8 cellular contexts compared by ENCODE assay signal in the genomic region with DNA sequence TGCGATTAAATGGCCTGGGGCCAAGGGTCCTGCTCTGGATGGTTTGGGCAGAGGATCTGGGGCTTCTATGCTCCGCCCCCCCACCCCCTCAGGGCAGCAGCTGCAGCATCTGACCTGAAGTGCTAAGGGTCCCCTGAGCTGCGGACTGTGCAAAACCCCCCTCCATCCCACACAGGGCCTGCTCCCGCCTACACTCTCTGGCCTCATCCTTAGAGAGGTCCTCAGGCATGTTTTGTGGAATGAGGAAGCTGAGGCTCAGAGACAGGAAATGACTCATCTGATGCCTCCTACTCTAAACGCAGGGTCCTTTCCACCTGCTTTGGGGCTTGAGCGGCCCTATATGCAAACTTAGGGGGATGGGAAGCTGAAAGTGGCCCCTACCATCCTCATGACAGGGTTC. TPM values are rescaled to one million over a fixed set of nuclear protein-coding genes. Genes with fewer than 3 reads are reported as not detected.
DNase-seq lines count a peak whose midpoint lies in the region; ATAC-seq, FAIRE-seq and TF ChIP-seq lines count a peak whose summit lies in the region.

No MANE protein-coding gene starts in this region.

- DNase-seq in CD14-positive monocyte (ENCODE audit: low spot score) (peak; percentile 65), OCI-M1 (lab: John Stamatoyannopoulos, UW) (peak; percentile 76), endothelial cell of umbilical vein (ENCODE audit: low read depth, low spot score) (peak; percentile 54), renal cortical epithelial cell (ENCODE audit: low read depth) (peak; percentile 87), gastrocnemius medialis (no peak), NCI-H1694 treated with DMSO at 0.1 percent for 48 hours (lab: John Stamatoyannopoulos, UW) (no peak)

- no peak for TF ChIP-seq POLR2A in endothelial cell of umbilical vein (IDR thresholded peaks at IDR 0.05; ENCODE audit: low read depth, low read length)
- TF ChIP-seq POLR2A in gastrocnemius medialis (IDR thresholded peaks at IDR 0.05) = no peak

- H3K27me3 Mint-ChIP-seq in CD14-positive monocyte (ENCODE audit: low read depth in 3 of 3) = peaks cover 4 to 6% (median 4%) of the 10 kb centered on the region in 3 donors

- intact Hi-C loops in CD14-positive monocyte (cut with micrococcal nuclease) = loop anchor here in 1 of 2 donors (2.0 to 5.0 kb wide), 3 partner anchors 16 to 97 kb away; no protein-coding TSS in a partner anchor
- intact Hi-C loops in endothelial cell of umbilical vein (cut with micrococcal nuclease) = loop anchor here (1.0 kb wide), 1 partner anchor 12 kb away; no protein-coding TSS in a partner anchor
- intact Hi-C loops in gastrocnemius medialis (cut with DNase I; ENCODE audit: low total_unique reads) = no loop called here

- H3K27me3 ChIP-seq in endothelial cell of umbilical vein (ENCODE audit: control insufficient read depth in 2 of 2, insufficient read depth in 2 of 2, low read length in 2 of 2) (no peaks in the 10 kb centered on the region), gastrocnemius medialis (no peaks in the 10 kb centered on the region)

- H3K27ac Mint-ChIP-seq in CD14-positive monocyte = peak overlapping the region; percentile 18 to 88 (median 74)

- no peak for TF ChIP-seq CTCF in CD14-positive monocyte (IDR thresholded peaks at IDR 0.05)
- no peak for TF ChIP-seq CTCF in endothelial cell of umbilical vein (IDR thresholded peaks at IDR 0.05; ENCODE audit: extremely low read depth in 1 of 2, insufficient read depth in 1 of 2, low read depth in 1 of 2, low read length in 2 of 2)
- no peak for TF ChIP-seq CTCF in gastrocnemius medialis (IDR thresholded peaks at IDR 0.05 in 4 of 5, conservative IDR thresholded peaks at IDR 0.05 in 1 of 5)

- H3K27ac ChIP-seq in endothelial cell of umbilical vein (ENCODE audit: insufficient read depth, low read depth, low read length) = no peak overlapping the region
- H3K27ac ChIP-seq in gastrocnemius medialis = no peak overlapping the region

- FAIRE-seq in endothelial cell of umbilical vein (lab: Jason Lieb, UNC) = peak; percentile 96

- dilution Hi-C loops in endothelial cell of umbilical vein (cut with MboI; ENCODE audit: extremely low pct_ligation_motif_present, low sequenced_read_pairs) = no loop called here

- BruUV-seq in endothelial cell of umbilical vein (replicated peaks; lab: Mats Ljungman, UMichigan) = no TSS peak

- H2AFZ ChIP-seq in endothelial cell of umbilical vein (ENCODE audit: low read depth, low read length) = peak overlapping the region; percentile 10

- no peaks in the 10 kb centered on the region for H3K79me2 ChIP-seq in endothelial cell of umbilical vein (ENCODE audit: control insufficient read depth, insufficient read depth, low read length)

- H3K4me1 Mint-ChIP-seq in CD14-positive monocyte = peaks cover 42% of the 10 kb centered on the region

- in situ Hi-C loops in gastrocnemius medialis (cut with MboI; ENCODE audit: low sequenced_read_pairs in 4 of 4) = no loop called here

- H3K4me2 ChIP-seq in endothelial cell of umbilical vein (ENCODE audit: insufficient read depth, low read length) = no peak overlapping the region

- H3K9me3 ChIP-seq in endothelial cell of umbilical vein (replicated peaks; ENCODE audit: control insufficient read depth, insufficient read depth, low read length) = no peaks in the 10 kb centered on the region
- H3K9me3 ChIP-seq in gastrocnemius medialis = no peaks in the 10 kb centered on the region

- CTCF ChIA-PET in endothelial cell of umbilical vein (lab: Charles Lee) = interaction anchor here (0.9 to 3.9 kb wide), 4 partner anchors 24 to 180 kb away, joined by 3 to 53 read pairs (median 7); no protein-coding TSS in a partner anchor

- ATAC-seq in GM19035 (IDR thresholded peaks at IDR 0.05; ENCODE audit: unreplicated experiment) (peak; percentile 81), HG03045 (IDR thresholded peaks at IDR 0.05; ENCODE audit: unreplicated experiment) (peak; percentile 80), gastrocnemius medialis (no peak)

- H3K9me1 ChIP-seq in endothelial cell of umbilical vein (replicated peaks; ENCODE audit: control insufficient read depth, extremely low read depth, insufficient read depth, low read length) = no peaks in the 10 kb centered on the region

- H3K4me3 Mint-ChIP-seq in CD14-positive monocyte = peak overlapping the region in 1 of 2 donors; percentile 65

- no peaks in the 10 kb centered on the region for H3K36me3 ChIP-seq in endothelial cell of umbilical vein (ENCODE audit: control insufficient read depth in 2 of 2, extremely low read depth in 1 of 2, insufficient read depth in 2 of 2, low read length in 2 of 2)
- no peaks in the 10 kb centered on the region for H3K36me3 ChIP-seq in gastrocnemius medialis

- no peaks in the 10 kb centered on the region for H3K36me3 Mint-ChIP-seq in CD14-positive monocyte

- H3K4me3 ChIP-seq in endothelial cell of umbilical vein (replicated peaks in 1 of 3; ENCODE audit: insufficient read depth in 1 of 3, low read depth in 1 of 3, low read length in 3 of 3) (no peak overlapping the region), gastrocnemius medialis (no peak overlapping the region)

- peaks cover 12% of the 10 kb centered on the region for H3K4me1 ChIP-seq in endothelial cell of umbilical vein (ENCODE audit: control insufficient read depth, extremely low read depth, insufficient read depth, low read length)
- no peaks in the 10 kb centered on the region for H3K4me1 ChIP-seq in gastrocnemius medialis

- H3K9me3 Mint-ChIP-seq in CD14-positive monocyte = peaks cover 0 to 5% (median 0%) of the 10 kb centered on the region in 7 donors

- POLR2A ChIA-PET in endothelial cell of umbilical vein (lab: Charles Lee) = interaction anchor here (0.5 kb wide), 1 partner anchor 131 kb away, joined by 3 read pairs; no protein-coding TSS in a partner anchor

- no peaks in the 10 kb centered on the region for H4K20me1 ChIP-seq in endothelial cell of umbilical vein (replicated peaks; ENCODE audit: control insufficient read depth, extremely low read depth, insufficient read depth, low read length)

- H3K9ac ChIP-seq in endothelial cell of umbilical vein (replicated peaks; ENCODE audit: extremely low read depth, insufficient read depth, low read length) = no peak overlapping the region

TF ChIP-seq in endothelial cell of umbilical vein, 7 proteins besides CTCF, POLR2A, EP300 and RAD21:
- TF ChIP-seq MYC (IDR thresholded peaks at IDR 0.05; ENCODE audit: low read depth, low read length) (no peak), EZH2 (IDR thresholded peaks at IDR 0.05; ENCODE audit: borderline replicate concordance, low read depth, low read length, severe bottlenecking) (no peak), FOS (IDR thresholded peaks at IDR 0.05; ENCODE audit: borderline replicate concordance, insufficient read depth, low read length) (peak; percentile 67), GATA2 (IDR thresholded peaks at IDR 0.05; ENCODE audit: insufficient read depth, insufficient read length, low read depth, low read length) (no peak), JUN (IDR thresholded peaks at IDR 0.05; ENCODE audit: borderline replicate concordance, insufficient read depth, insufficient read length, low read depth) (peak; percentile 81), POLR2AphosphoS5 (IDR thresholded peaks at IDR 0.05; ENCODE audit: insufficient read depth, low read depth, low read length) (peak; percentile 26)
- TF ChIP-seq, protein P1, sequence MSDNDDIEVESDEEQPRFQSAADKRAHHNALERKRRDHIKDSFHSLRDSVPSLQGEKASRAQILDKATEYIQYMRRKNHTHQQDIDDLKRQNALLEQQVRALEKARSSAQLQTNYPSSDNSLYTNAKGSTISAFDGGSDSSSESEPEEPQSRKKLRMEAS (IDR thresholded peaks at IDR 0.05; ENCODE audit: insufficient read depth, insufficient read length) = no peak

RNA-seq across cellular contexts. Expression of a gene that starts 59.5 kb away (rescaled TPM):
- 100 to 1,000 TPM; 756 to 884 TPM for polyA plus RNA-seq in CD14-positive monocyte
- 1.8 and 7.0 TPM in 2 replicates for total RNA-seq in endothelial cell of umbilical vein
- 7.4 and 9.0 TPM in 2 replicates for polyA plus RNA-seq in endothelial cell of umbilical vein
- 8.3 and 9.6 TPM in 2 replicates for polyA plus RNA-seq in endothelial cell of umbilical vein (2011; cell fraction: cytosol; rRNA removed)
- 6.2 and 9.4 TPM in 2 replicates for polyA plus RNA-seq in endothelial cell of umbilical vein (2011; cell fraction: nucleus; rRNA removed)
- polyA plus RNA-seq in endothelial cell of umbilical vein (2012) = 19.7 and 31.0 TPM in 2 replicates
- 10.0 and 13.9 TPM in 2 replicates for polyA minus RNA-seq in endothelial cell of umbilical vein
- polyA minus RNA-seq in endothelial cell of umbilical vein (2011; cell fraction: cytosol; rRNA and poly(A)+ RNA removed) = not detected
- 2.4 and 2.6 TPM in 2 replicates for polyA minus RNA-seq in endothelial cell of umbilical vein (2011; cell fraction: nucleus; rRNA and poly(A)+ RNA removed)
- 48.6 and 103 TPM in 2 replicates for total RNA-seq in renal cortical epithelial cell
- total RNA-seq in gastrocnemius medialis = 10 to 100 TPM; 27.4 to 42.1 (median 29.4) TPM

Comparison
In these comparisons a context has a peak if more than half of its experiments do, and no peak if none do; other contexts are left out.
1. DNase-seq: peak in CD14-positive monocyte (single experiment), OCI-M1 (single experiment), endothelial cell of umbilical vein (single experiment) and renal cortical epithelial cell (single experiment); none in gastrocnemius medialis (0 of 2) and NCI-H1694 treated with DMSO at 0.1 percent for 48 hours (single experiment).
2. ATAC-seq: peak in GM19035 (single experiment) and HG03045 (single experiment); none in gastrocnemius medialis (0 of 2).